ENCODE assay signal across 26 cellular contexts in the genomic region with DNA sequence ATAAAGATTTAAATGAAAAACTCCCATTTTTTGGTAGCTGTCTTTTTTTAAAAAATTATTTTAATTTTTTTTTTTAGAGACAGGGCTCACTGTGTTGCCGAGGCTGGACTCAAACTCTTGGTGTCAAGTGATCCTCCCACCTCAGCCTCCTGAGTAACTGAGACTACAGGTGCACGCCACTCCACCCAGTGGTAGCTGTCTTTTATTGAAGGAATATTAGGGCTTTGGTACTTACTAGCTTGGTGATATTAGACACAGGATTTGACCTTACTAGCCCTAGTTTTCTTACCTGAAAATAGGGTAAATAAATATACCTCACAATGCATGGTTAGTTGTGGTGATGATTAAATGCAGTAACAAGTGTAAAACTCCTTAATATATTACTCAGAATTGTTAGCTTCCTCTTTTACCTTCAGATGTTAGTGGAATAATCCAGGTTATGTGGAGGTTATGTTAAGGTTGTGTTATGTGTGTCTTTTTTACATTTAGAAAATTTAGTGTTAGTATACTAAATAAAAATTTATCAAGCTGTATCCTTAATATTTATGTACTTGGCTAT.
DNase-seq lines count a peak whose midpoint lies in the region; ATAC-seq, FAIRE-seq and TF ChIP-seq lines count a peak whose summit lies in the region.
"Had no signal": no experiment of that assay in that cellular context is flagged by ENCODE, and none has a peak within 500 bp of the region (broad histone marks: within the 10 kb centered on the region; RNA-seq: fewer than 3 reads in every experiment).

No MANE protein-coding gene starts in this region.

- no peaks in the 10 kb centered on the region for H3K36me3 ChIP-seq in WERI-Rb-1
- H3K36me3 ChIP-seq: brain microvascular endothelial cell, transverse colon had no signal

- peak overlapping the region; percentile 15 for H3K27ac Mint-ChIP-seq in osteocyte (ENCODE audit: unreplicated experiment)
- H3K27ac Mint-ChIP-seq: activated naive CD8-positive, alpha-beta T cell treated with anti-CD3 and anti-CD28 coated beads for 36 hours; GM23338; stimulated activated effector memory CD8-positive, alpha-beta T cell treated with anti-CD3 and anti-CD28 coated beads, Interleukin-12 subunit alpha, Interleukin-12 subunit beta, amount 100 ng/mL, for 72 hours had no signal

- no peak overlapping the region for H3K4me3 ChIP-seq in WERI-Rb-1 (ENCODE audit: low read depth, low read length)
- H3K4me3 ChIP-seq: GM23338, transverse colon had no signal

- DNase-seq in DMS53 (lab: John Stamatoyannopoulos, UW) (peak; percentile 31), DMS53 treated with DMSO at 0.1 percent for 48 hours (lab: John Stamatoyannopoulos, UW; ENCODE audit: unreplicated experiment) (no peak), GM18507 (ENCODE audit: extremely low spot score, insufficient read length, low read depth) (no peak), WERI-Rb-1 (no peak), osteocyte (ENCODE audit: extremely low spot score, unreplicated experiment) (no peak), GM13976 (ENCODE audit: low spot score) (no peak), putamen (ENCODE audit: low spot score) (no peak)
- DNase-seq: activated CD4-positive, alpha-beta T cell treated with anti-CD3 and anti-CD28 coated beads, Interleukin-2, amount 50 U/mL, for 48 hours; activated naive CD8-positive, alpha-beta T cell treated with anti-CD3 and anti-CD28 coated beads for 36 hours; activated T-cell treated with anti-CD3 and anti-CD28 coated beads, Interleukin-2, amount 50 U/mL, for 48 hours; brain microvascular endothelial cell; dermis blood vessel endothelial cell; DMS79; KBM-7; naive B cell; NCI-H1092 treated with DMSO at 0.1 percent for 48 hours; NCI-H510A treated with DMSO at 0.1 percent for 48 hours; posterior cingulate gyrus; stimulated activated CD4-positive, alpha-beta T cell treated with anti-CD3 and anti-CD28 coated beads, Interleukin-12 subunit alpha, Interleukin-12 subunit beta, amount 100 ng/mL, for 4 hours; transverse colon had no signal

- FAIRE-seq in GM18507 (lab: Jason Lieb, UNC): peak; percentile 29
- FAIRE-seq: TTC549 had no signal

- TF ChIP-seq CTCF in WERI-Rb-1 (IDR thresholded peaks at IDR 0.05; ENCODE audit: low read depth, low read length): 0 out of 2 replicates have a peak, but pooled peaks have one; percentile 4
- TF ChIP-seq CTCF in osteocyte (IDR thresholded peaks at IDR 0.05): no peak
- TF ChIP-seq CTCF in GM13976 (IDR thresholded peaks at IDR 0.05; ENCODE audit: borderline replicate concordance, control extremely low read depth, extremely low read depth, insufficient read depth, missing control alignments): no peak

- H3K36me3 Mint-ChIP-seq in osteocyte (ENCODE audit: unreplicated experiment): no peaks in the 10 kb centered on the region
- H3K36me3 Mint-ChIP-seq: naive B cell had no signal

- H3K9me3 ChIP-seq in WERI-Rb-1 (ENCODE audit: severe bottlenecking): no peaks in the 10 kb centered on the region
- H3K9me3 ChIP-seq: transverse colon had no signal

- no peak overlapping the region for H3K4me3 Mint-ChIP-seq in osteocyte (ENCODE audit: unreplicated experiment)
- H3K4me3 Mint-ChIP-seq: activated naive CD8-positive, alpha-beta T cell treated with anti-CD3 and anti-CD28 coated beads for 36 hours; GM23338; naive B cell; stimulated activated effector memory CD8-positive, alpha-beta T cell treated with anti-CD3 and anti-CD28 coated beads, Interleukin-12 subunit alpha, Interleukin-12 subunit beta, amount 100 ng/mL, for 72 hours had no signal

- no peak for ATAC-seq in GM18520 (IDR thresholded peaks at IDR 0.05; ENCODE audit: unreplicated experiment)
- ATAC-seq: esophagus mucosa; stimulated activated effector memory CD8-positive, alpha-beta T cell treated with anti-CD3 and anti-CD28 coated beads, Interleukin-12 subunit alpha, Interleukin-12 subunit beta, amount 100 ng/mL, for 72 hours had no signal

- H3K27ac ChIP-seq in WERI-Rb-1: no peak overlapping the region
- H3K27ac ChIP-seq: HL-60 had no signal

- in situ Hi-C loops in GM13976 (cut with MboI; ENCODE audit: low sequenced_read_pairs, unreplicated experiment): no loop called here

- H3K9me3 Mint-ChIP-seq in osteocyte (ENCODE audit: unreplicated experiment): no peaks in the 10 kb centered on the region
- H3K9me3 Mint-ChIP-seq: activated naive CD8-positive, alpha-beta T cell treated with anti-CD3 and anti-CD28 coated beads for 36 hours; GM23338; naive B cell; stimulated activated effector memory CD8-positive, alpha-beta T cell treated with anti-CD3 and anti-CD28 coated beads, Interleukin-12 subunit alpha, Interleukin-12 subunit beta, amount 100 ng/mL, for 72 hours had no signal

- no peaks in the 10 kb centered on the region for H3K27me3 Mint-ChIP-seq in osteocyte (ENCODE audit: unreplicated experiment)
- H3K27me3 Mint-ChIP-seq: activated naive CD8-positive, alpha-beta T cell treated with anti-CD3 and anti-CD28 coated beads for 36 hours; naive B cell had no signal

- no peaks in the 10 kb centered on the region for H3K27me3 ChIP-seq in WERI-Rb-1 (ENCODE audit: insufficient read depth, low read depth, severe bottlenecking)
- H3K27me3 ChIP-seq: brain microvascular endothelial cell, transverse colon had no signal

- H3K4me1 Mint-ChIP-seq in osteocyte (ENCODE audit: unreplicated experiment): peaks cover 40% of the 10 kb centered on the region
